ENCODE assay signal across 20 cellular contexts in the genomic region with DNA sequence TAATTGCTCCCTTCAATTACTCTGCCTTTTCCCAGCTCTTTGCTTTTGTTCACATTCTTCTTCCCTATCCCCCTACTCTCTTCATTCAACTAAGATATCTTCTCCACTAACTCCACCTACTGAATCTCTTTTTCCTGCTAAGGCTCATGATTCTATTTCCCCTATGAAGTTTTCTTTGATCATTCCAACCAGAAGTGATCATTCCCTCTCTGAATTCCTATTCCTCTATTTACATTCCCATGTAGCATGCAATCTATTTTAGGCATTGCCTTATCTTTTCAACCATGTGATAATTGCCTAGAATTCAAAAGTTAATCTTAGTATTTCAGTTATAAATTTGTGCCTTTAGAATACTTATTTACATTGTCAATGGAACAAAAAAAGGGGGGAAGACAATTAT. TPM values are rescaled to one million over a fixed set of nuclear protein-coding genes. Genes with fewer than 3 reads are reported as not detected.
A peak's percentile ranks its signal among the peaks of the same experiment; 100 is the strongest.
DNase-seq lines count a peak whose midpoint lies in the region; ATAC-seq and TF ChIP-seq lines count a peak whose summit lies in the region.
"Had no signal": no experiment of that assay in that cellular context is flagged by ENCODE, and none has a peak within 500 bp of the region (broad histone marks: within the 10 kb centered on the region; RNA-seq: fewer than 3 reads in every experiment).

No MANE protein-coding gene starts in this region.

- DNase-seq in HFFc6 (no peak), NCI-H146 (lab: John Stamatoyannopoulos, UW) (peak; percentile 67), NCI-H774 (lab: John Stamatoyannopoulos, UW) (peak; percentile 49), GM23338 (ENCODE audit: low spot score) (no peak), transverse colon (no peak), GM20000 (ENCODE audit: low spot score) (no peak)
- DNase-seq in activated CD8-positive, alpha-beta memory T cell treated with anti-CD3 and anti-CD28 coated beads, Interleukin-2, amount 10 ng/mL, durations not matched to agents 7 days and 5 days = no peak
- DNase-seq: 8988T; Calu3; CD4-positive, alpha-beta memory T cell; DMS79 treated with DMSO at 0.1 percent for 48 hours; EL; GOT3; H7 had no signal

- peaks cover 35% of the 10 kb centered on the region for H3K36me3 Mint-ChIP-seq in HFFc6 (ENCODE audit: low read depth)
- H3K36me3 Mint-ChIP-seq in GM23338 (ENCODE audit: low read depth) = no peaks in the 10 kb centered on the region
- H3K36me3 Mint-ChIP-seq in activated CD8-positive, alpha-beta memory T cell treated with anti-CD3 and anti-CD28 coated beads, Interleukin-2, amount 10 ng/mL, durations not matched to agents 7 days and 5 days = no peaks in the 10 kb centered on the region
- H3K36me3 Mint-ChIP-seq: CD14-positive monocyte; CD4-positive, alpha-beta memory T cell had no signal

- H3K27ac ChIP-seq in GM23338 (ENCODE audit: low read depth) (no peak overlapping the region), transverse colon (no peak overlapping the region)
- H3K27ac ChIP-seq: BLaER1 had no signal

- H3K4me3 Mint-ChIP-seq in HFFc6 (no peak overlapping the region; the same call in 1 of the 2 replicates), GM23338 (no peak overlapping the region)
- H3K4me3 Mint-ChIP-seq in activated CD8-positive, alpha-beta memory T cell treated with anti-CD3 and anti-CD28 coated beads, Interleukin-2, amount 10 ng/mL, durations not matched to agents 7 days and 5 days = no peak overlapping the region
- H3K4me3 Mint-ChIP-seq: CD14-positive monocyte; CD4-positive, alpha-beta memory T cell had no signal

- no peak for TF ChIP-seq POLR2A in transverse colon (IDR thresholded peaks at IDR 0.05)

- H3K9me3 Mint-ChIP-seq in HFFc6 (no peaks in the 10 kb centered on the region), GM23338 (no peaks in the 10 kb centered on the region; the same call in 2 of the 3 replicates)
- no peaks in the 10 kb centered on the region for H3K9me3 Mint-ChIP-seq in activated CD8-positive, alpha-beta memory T cell treated with anti-CD3 and anti-CD28 coated beads, Interleukin-2, amount 10 ng/mL, durations not matched to agents 7 days and 5 days (ENCODE audit: low read depth)

- H3K4me1 Mint-ChIP-seq in HFFc6 (ENCODE audit: low read depth) (peaks cover 18% of the 10 kb centered on the region), GM23338 (no peaks in the 10 kb centered on the region)
- no peaks in the 10 kb centered on the region for H3K4me1 Mint-ChIP-seq in activated CD8-positive, alpha-beta memory T cell treated with anti-CD3 and anti-CD28 coated beads, Interleukin-2, amount 10 ng/mL, durations not matched to agents 7 days and 5 days
- H3K4me1 Mint-ChIP-seq: CD4-positive, alpha-beta memory T cell had no signal

- H3K4me3 ChIP-seq in GM23338 = no peak overlapping the region
- no peak overlapping the region for H3K4me3 ChIP-seq in transverse colon
- H3K4me3 ChIP-seq: BLaER1, GM12878 had no signal

- no peaks in the 10 kb centered on the region for H3F3A ChIP-seq in GM23338 (replicated peaks; ENCODE audit: low read depth)

- no peak for TF ChIP-seq EP300 in transverse colon (IDR thresholded peaks at IDR 0.05; ENCODE audit: low read depth)

- ATAC-seq in GM23338 = no peak
- ATAC-seq in activated CD8-positive, alpha-beta memory T cell treated with anti-CD3 and anti-CD28 coated beads, Interleukin-2, amount 10 ng/mL, durations not matched to agents 7 days and 5 days = no peak
- ATAC-seq: GM12878, HCT116 had no signal

- H3K27me3 ChIP-seq in GM23338 (ENCODE audit: insufficient read depth) = no peaks in the 10 kb centered on the region
- H3K27me3 ChIP-seq in transverse colon = no peaks in the 10 kb centered on the region
- H3K27me3 ChIP-seq: BLaER1 had no signal

- CTCF ChIA-PET in activated CD8-positive, alpha-beta memory T cell treated with anti-CD3 and anti-CD28 coated beads, Interleukin-2, amount 10 ng/mL, durations not matched to agents 7 days and 5 days (lab: Charles Lee) = no interaction called here

- H3K79me2 ChIP-seq in GM23338 (replicated peaks; ENCODE audit: insufficient read depth) = no peaks in the 10 kb centered on the region

- H3K4me2 ChIP-seq in GM23338 = no peak overlapping the region
- H3K4me2 ChIP-seq: BLaER1 had no signal

- TF ChIP-seq CTCF in HFFc6 (IDR thresholded peaks at IDR 0.05) (no peak), GM23338 (conservative IDR thresholded peaks at IDR 0.05; ENCODE audit: low read depth in 2 of 2) (no peak), transverse colon (IDR thresholded peaks at IDR 0.05) (no peak), GM20000 (IDR thresholded peaks at IDR 0.05; ENCODE audit: extremely low read depth, missing control alignments) (no peak)

- H3K4me1 ChIP-seq in GM23338 (ENCODE audit: insufficient read depth) (no peaks in the 10 kb centered on the region), transverse colon (no peaks in the 10 kb centered on the region)
- H3K4me1 ChIP-seq: BLaER1 had no signal

- no peaks in the 10 kb centered on the region for H3K9me3 ChIP-seq in transverse colon
- H3K9me3 ChIP-seq: BLaER1 had no signal

- no peaks in the 10 kb centered on the region for H3K9me2 ChIP-seq in GM23338 (ENCODE audit: insufficient read depth)

- H3K27me3 Mint-ChIP-seq in HFFc6 (ENCODE audit: insufficient read depth) = no peaks in the 10 kb centered on the region
- H3K27me3 Mint-ChIP-seq in GM23338 (ENCODE audit: insufficient read depth, low read depth, poor library complexity) = peaks cover 3% of the 10 kb centered on the region
- H3K27me3 Mint-ChIP-seq in activated CD8-positive, alpha-beta memory T cell treated with anti-CD3 and anti-CD28 coated beads, Interleukin-2, amount 10 ng/mL, durations not matched to agents 7 days and 5 days = peaks cover 38% of the 10 kb centered on the region

- in situ Hi-C loops in transverse colon (cut with MboI; ENCODE audit: low pct_ligation_motif_present in 1 of 4, low pct_unique_long_range_greater_than_20kb in 1 of 4, low sequenced_read_pairs in 3 of 4) = no loop called here

- peak overlapping the region; percentile 8; the same call in 1 of the 2 replicates for H3K27ac Mint-ChIP-seq in HFFc6
- no peak overlapping the region for H3K27ac Mint-ChIP-seq in GM23338
- no peak overlapping the region for H3K27ac Mint-ChIP-seq in activated CD8-positive, alpha-beta memory T cell treated with anti-CD3 and anti-CD28 coated beads, Interleukin-2, amount 10 ng/mL, durations not matched to agents 7 days and 5 days
- H3K27ac Mint-ChIP-seq: CD4-positive, alpha-beta memory T cell had no signal

- no peaks in the 10 kb centered on the region for H4K20me1 ChIP-seq in GM23338 (replicated peaks; ENCODE audit: insufficient read depth)
- H4K20me1 ChIP-seq: BLaER1 had no signal

- H3K36me3 ChIP-seq in GM23338 (ENCODE audit: insufficient read depth) = no peaks in the 10 kb centered on the region
- H3K36me3 ChIP-seq in transverse colon = no peaks in the 10 kb centered on the region
- H3K36me3 ChIP-seq: BLaER1 had no signal

- H2AFZ ChIP-seq in GM23338 = no peak overlapping the region

- intact Hi-C loops in transverse colon (cut with DNase I; ENCODE audit: low total_unique reads) = no loop called here

TF ChIP-seq in GM23338, 12 proteins besides CTCF, POLR2A, EP300 and RAD21 (continues in another document):
- no peak for TF ChIP-seq ZNF114 (CRISPR knock-in tag; IDR thresholded peaks at IDR 0.05)

RNA-seq across cellular contexts. Expression of gene MOXD1, which starts 20.9 kb away (rescaled TPM):
- total RNA-seq in HFFc6 (2021; fragmentation: NEBNext Ultra II Directional; extraction: Animal tissue kit (Norgen Biotek cat#: 25700)) = 100 to 1,000 TPM in 5 of 6 experiments, 10 to 100 TPM in 1; 85.0 to 174 (median 153) TPM
- 4.3 TPM in 2 replicates for total RNA-seq in GM23338 (2014; rRNA removed; shearing (Covaris generic))
- polyA plus RNA-seq in GM23338 (2016; fragmentation: Nextera tagmentation; extraction: Ambion mirVana) = 1.2 and 1.7 TPM in 2 replicates
- 10 to 100 TPM in 1 of 4 donors, 1 to 10 TPM in 2, not detected in 1; 5.5 to 16.3 (median 8.3) TPM for total RNA-seq in transverse colon
- total RNA-seq in activated CD8-positive, alpha-beta memory T cell treated with anti-CD3 and anti-CD28 coated beads, Interleukin-2, amount 10 ng/mL, durations not matched to agents 7 days and 5 days = under 1 TPM in 1 of 2 experiments, not detected in 1; 0.45 TPM
- total RNA-seq: A673; CD4-positive, alpha-beta memory T cell; G401 had no signal
- polyA plus RNA-seq: CD14-positive monocyte; CD4-positive, alpha-beta memory T cell had no signal

Comparison
In these comparisons a context has a peak if more than half of its experiments do, and no peak if none do; other contexts are left out.
1. DNase-seq: peak in NCI-H146 (single experiment) and NCI-H774 (single experiment); none in HFFc6 (single experiment), GM23338 (single experiment), transverse colon (single experiment), GM20000 (single experiment) and activated CD8-positive, alpha-beta memory T cell treated with anti-CD3 and anti-CD28 coated beads, Interleukin-2, amount 10 ng/mL, durations not matched to agents 7 days and 5 days (single experiment).
2. RNA of gene MOXD1, which starts 20.9 kb away (total RNA-seq): 85.0 to 174 TPM in HFFc6; 5.5 to 16.3 TPM in transverse colon, 4.3 TPM in GM23338 and 0.45 TPM in activated CD8-positive, alpha-beta memory T cell treated with anti-CD3 and anti-CD28 coated beads, Interleukin-2, amount 10 ng/mL, durations not matched to agents 7 days and 5 days; every median in the first group is over 4 times any median in the second.